ENCODE assay signal across 10 cellular contexts in genomic region chr1:211925016-211925415, GRCh38.
DNase-seq lines count a peak whose midpoint lies in the region; ATAC-seq and TF ChIP-seq lines count a peak whose summit lies in the region.
"Had no signal": no experiment of that assay in that cellular context is flagged by ENCODE, and none has a peak within 500 bp of the region (broad histone marks: within the 10 kb centered on the region; RNA-seq: fewer than 3 reads in every experiment).

No MANE protein-coding gene starts in this region.

- no peak overlapping the region for H3K4me3 Mint-ChIP-seq in effector memory CD8-positive, alpha-beta T cell
- H3K4me3 Mint-ChIP-seq in HFFc6 = no peak overlapping the region
- H3K4me3 Mint-ChIP-seq: CD4-positive, alpha-beta T cell had no signal

- no peaks in the 10 kb centered on the region for H3K36me3 ChIP-seq in effector memory CD4-positive, alpha-beta T cell (ENCODE audit: control insufficient read depth, insufficient read depth, low read length)

- H3K9me3 ChIP-seq in effector memory CD4-positive, alpha-beta T cell (ENCODE audit: control insufficient read depth, low read length) = no peaks in the 10 kb centered on the region

- peaks cover 17 to 18% of the 10 kb centered on the region in 2 donors for H3K27me3 Mint-ChIP-seq in effector memory CD8-positive, alpha-beta T cell
- peaks cover 21% of the 10 kb centered on the region for H3K27me3 Mint-ChIP-seq in HFFc6 (ENCODE audit: insufficient read depth)

- H3K9me3 Mint-ChIP-seq in effector memory CD8-positive, alpha-beta T cell = no peaks in the 10 kb centered on the region
- H3K9me3 Mint-ChIP-seq in HFFc6 = no peaks in the 10 kb centered on the region
- H3K9me3 Mint-ChIP-seq: CD4-positive, alpha-beta T cell had no signal

- ATAC-seq in HG03108 (IDR thresholded peaks at IDR 0.05; ENCODE audit: unreplicated experiment) = peak; percentile 46
- peak; percentile 40 for ATAC-seq in effector memory CD8-positive, alpha-beta T cell (replicated peaks)
- ATAC-seq in HG03460 (IDR thresholded peaks at IDR 0.05; ENCODE audit: unreplicated experiment) = no peak

- H3K4me1 ChIP-seq in effector memory CD4-positive, alpha-beta T cell (ENCODE audit: control insufficient read depth, insufficient read depth, low read length, poor library complexity, severe bottlenecking) = no peaks in the 10 kb centered on the region

- H3K27me3 ChIP-seq in effector memory CD4-positive, alpha-beta T cell (replicated peaks; ENCODE audit: control insufficient read depth, insufficient read depth, low read length, poor library complexity, severe bottlenecking) = no peaks in the 10 kb centered on the region

- TF ChIP-seq CTCF in HFFc6 (IDR thresholded peaks at IDR 0.05) = no peak

- H3K27ac ChIP-seq in effector memory CD4-positive, alpha-beta T cell (ENCODE audit: insufficient read depth, low read length, poor library complexity, severe bottlenecking) = no peak overlapping the region
- H3K27ac ChIP-seq: skin epidermis had no signal

- no peak overlapping the region for H3K4me3 ChIP-seq in effector memory CD4-positive, alpha-beta T cell (ENCODE audit: insufficient read depth, low read depth, low read length, poor library complexity, severe bottlenecking)
- H3K4me3 ChIP-seq: skin epidermis had no signal

- H3K36me3 Mint-ChIP-seq in effector memory CD8-positive, alpha-beta T cell (ENCODE audit: insufficient read depth) = no peaks in the 10 kb centered on the region
- no peaks in the 10 kb centered on the region for H3K36me3 Mint-ChIP-seq in HFFc6 (ENCODE audit: low read depth)

- no peak overlapping the region for H3K27ac Mint-ChIP-seq in effector memory CD8-positive, alpha-beta T cell
- no peak overlapping the region for H3K27ac Mint-ChIP-seq in HFFc6
- H3K27ac Mint-ChIP-seq: CD4-positive, alpha-beta T cell had no signal

- DNase-seq in COLO668 (lab: John Stamatoyannopoulos, UW; ENCODE audit: unreplicated experiment) (peak; percentile 90), NCI-H2227 treated with DMSO at 0.1 percent for 48 hours (lab: John Stamatoyannopoulos, UW) (peak; percentile 46), hepatic stellate cell (ENCODE audit: low spot score) (no peak), HFFc6 (no peak)
- DNase-seq in effector memory CD8-positive, alpha-beta T cell = no peak
- DNase-seq in effector memory CD4-positive, alpha-beta T cell = no peak
- DNase-seq: CD4-positive, alpha-beta T cell had no signal

- peaks cover 0 to 2% of the 10 kb centered on the region in 2 donors for H3K4me1 Mint-ChIP-seq in effector memory CD8-positive, alpha-beta T cell (ENCODE audit: low read depth in 2 of 2)
- peaks cover 25% of the 10 kb centered on the region for H3K4me1 Mint-ChIP-seq in HFFc6 (ENCODE audit: low read depth)

Comparison
In these comparisons a context has a peak if more than half of its experiments do, and no peak if none do; other contexts are left out.
1. DNase-seq: peak in COLO668 (single experiment) and NCI-H2227 treated with DMSO at 0.1 percent for 48 hours (single experiment); none in effector memory CD8-positive, alpha-beta T cell (0 of 3), effector memory CD4-positive, alpha-beta T cell (0 of 3), hepatic stellate cell (single experiment) and HFFc6 (single experiment).